ENCODE assay signal across 9 cellular contexts in the genomic region with DNA sequence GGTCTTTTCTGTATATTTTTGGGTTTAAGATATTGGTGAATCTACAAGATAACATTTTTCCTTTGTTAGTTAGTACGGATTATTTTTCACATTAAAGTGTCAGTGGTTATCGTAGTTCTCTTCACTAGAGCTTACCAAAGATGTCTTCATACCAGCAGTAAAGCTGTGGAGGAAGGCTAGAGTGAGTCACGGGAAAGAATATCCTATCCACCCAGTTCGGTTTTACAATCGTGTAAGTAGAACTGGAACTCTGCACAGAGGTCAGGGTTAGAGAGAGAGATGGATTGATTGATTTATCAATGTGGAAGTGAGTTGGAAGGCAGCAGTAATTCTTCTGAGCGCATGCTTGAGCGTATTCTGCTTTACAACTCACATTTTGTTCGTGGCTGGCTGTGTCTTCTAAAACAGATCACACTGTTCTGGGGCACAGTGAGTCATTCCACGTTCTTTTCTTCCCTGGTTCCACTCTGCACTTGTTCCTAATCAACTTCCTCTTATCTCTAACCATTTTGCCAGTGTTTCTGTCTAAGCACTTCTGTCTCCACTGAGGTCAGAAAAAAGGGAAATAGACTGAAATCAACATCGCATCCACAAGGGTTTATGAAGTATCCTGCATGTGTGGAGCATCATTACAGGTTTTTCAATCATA.
DNase-seq lines count a peak whose midpoint lies in the region; ATAC-seq, FAIRE-seq and TF ChIP-seq lines count a peak whose summit lies in the region.
"Had no signal": no experiment of that assay in that cellular context is flagged by ENCODE, and none has a peak within 500 bp of the region (broad histone marks: within the 10 kb centered on the region; RNA-seq: fewer than 3 reads in every experiment).

No MANE protein-coding gene starts in this region.

- no peaks in the 10 kb centered on the region for H3K27me3 ChIP-seq in SK-N-SH (ENCODE audit: insufficient read depth)
- H3K27me3 ChIP-seq in heart right ventricle, result no peaks in the 10 kb centered on the region
- no peaks in the 10 kb centered on the region for H3K27me3 ChIP-seq in sigmoid colon
- peaks cover 2% of the 10 kb centered on the region for H3K27me3 ChIP-seq in mammary epithelial cell (ENCODE audit: insufficient read depth, low read length)

- BruUV-seq in mammary epithelial cell (replicated peaks; lab: Mats Ljungman, UMichigan), result no TSS peak

- H2AFZ ChIP-seq in SK-N-SH (ENCODE audit: low read depth) (peak overlapping the region; percentile 9; the same call in 1 of the 2 replicates), mammary epithelial cell (ENCODE audit: low read depth, low read length) (no peak overlapping the region)

- CTCF ChIA-PET in SK-N-SH (lab: Yijun Ruan, JAX), result interaction anchor here (1.4 kb wide), 1 partner anchor 14 kb away, joined by 5 read pairs; no protein-coding TSS in a partner anchor
- CTCF ChIA-PET in mammary epithelial cell (lab: Charles Lee; ENCODE audit: low non-redundant PET), result no interaction called here

- no peak for TF ChIP-seq RAD21 in SK-N-SH (IDR thresholded peaks at IDR 0.05; ENCODE audit: low read length)

- TF ChIP-seq EP300 in SK-N-SH (IDR thresholded peaks at IDR 0.05; ENCODE audit: borderline replicate concordance in 1 of 2, low read depth in 1 of 2, low read length in 1 of 2), result no peak
- peak in 1 of 4 donors; percentile 39 for TF ChIP-seq EP300 in sigmoid colon (IDR thresholded peaks at IDR 0.05)

- H3K36me3 ChIP-seq in SK-N-SH (replicated peaks in 1 of 2; ENCODE audit: control insufficient read depth in 1 of 2, insufficient read depth in 2 of 2, low read length in 1 of 2) (no peaks in the 10 kb centered on the region), heart right ventricle (no peaks in the 10 kb centered on the region), sigmoid colon (no peaks in the 10 kb centered on the region), mammary epithelial cell (ENCODE audit: insufficient read depth, low read length) (no peaks in the 10 kb centered on the region)

- no peaks in the 10 kb centered on the region for H3F3A ChIP-seq in SK-N-SH (replicated peaks; ENCODE audit: insufficient read depth)

- no peak overlapping the region for H3K4me3 ChIP-seq in SK-N-SH (ENCODE audit: low read depth in 2 of 2, low read length in 1 of 2)
- H3K4me3 ChIP-seq in heart right ventricle, result peak overlapping the region in 1 of 10 donors; percentile 22
- no peak overlapping the region for H3K4me3 ChIP-seq in sigmoid colon
- H3K4me3 ChIP-seq in mammary epithelial cell (replicated peaks in 1 of 3; ENCODE audit: insufficient read depth in 1 of 3, low read depth in 2 of 3, low read length in 3 of 3), result no peak overlapping the region

- TF ChIP-seq POLR2A in GM12892 (IDR thresholded peaks at IDR 0.05; ENCODE audit: low read depth, low read length), result no peak
- TF ChIP-seq POLR2A in sigmoid colon (IDR thresholded peaks at IDR 0.05), result no peak

- H4K20me1 ChIP-seq in SK-N-SH (ENCODE audit: insufficient read depth) (no peaks in the 10 kb centered on the region), mammary epithelial cell (ENCODE audit: insufficient read depth, low read length) (no peaks in the 10 kb centered on the region)

- peak; percentile 57 for FAIRE-seq in GM12892 (lab: Jason Lieb, UNC)

- in situ Hi-C loops in mammary epithelial cell (cut with MboI; ENCODE audit: low sequenced_read_pairs in 2 of 2), result no loop called here

- H3K9me3 ChIP-seq in SK-N-SH, result no peaks in the 10 kb centered on the region
- peaks cover 0 to 7% (median 0%) of the 10 kb centered on the region in 11 donors for H3K9me3 ChIP-seq in heart right ventricle
- no peaks in the 10 kb centered on the region for H3K9me3 ChIP-seq in sigmoid colon
- H3K9me3 ChIP-seq in mammary epithelial cell (replicated peaks; ENCODE audit: insufficient read depth, low read length), result no peaks in the 10 kb centered on the region

- H3K79me2 ChIP-seq in SK-N-SH (ENCODE audit: insufficient read depth) (no peaks in the 10 kb centered on the region), mammary epithelial cell (ENCODE audit: insufficient read depth, low read length) (no peaks in the 10 kb centered on the region)

- H3K4me1 ChIP-seq in SK-N-SH (ENCODE audit: control insufficient read depth in 1 of 2, insufficient read depth in 2 of 2, low read depth in 1 of 2, low read length in 1 of 2) (peaks cover 5 to 9% of the 10 kb centered on the region in 2 experiments; a peak in 1 of 4 replicates), heart right ventricle (peaks cover 0 to 23% (median 0%) of the 10 kb centered on the region in 9 donors), sigmoid colon (no peaks in the 10 kb centered on the region), mammary epithelial cell (ENCODE audit: insufficient read depth, low read length) (no peaks in the 10 kb centered on the region)

- intact Hi-C loops in heart right ventricle (cut with DNase I) (no loop called here), sigmoid colon (cut with DNase I) (no loop called here), mammary epithelial cell (cut with micrococcal nuclease) (no loop called here)

- ATAC-seq in heart right ventricle, result peak in 6 of 8 donors; percentile 33 to 89 (median 68)
- no peak for ATAC-seq in HG03439 (IDR thresholded peaks at IDR 0.05; ENCODE audit: unreplicated experiment)
- no peak for ATAC-seq in esophagus mucosa

- dilution Hi-C loops in mammary epithelial cell (cut with HindIII; ENCODE audit: low sequenced_read_pairs), result no loop called here

- H3K4me2 ChIP-seq in SK-N-SH, result no peak overlapping the region; the same call in 1 of the 2 replicates
- H3K4me2 ChIP-seq in mammary epithelial cell (ENCODE audit: insufficient read depth, low read depth, low read length), result no peak overlapping the region

- 71% methylated on average over 10 of the region's 10 CpGs for WGBS in SK-N-SH (ENCODE audit: low lambda C conversion rate)
- 61 to 70% methylated on average over 10 of the region's 10 CpGs for WGBS in heart right ventricle, 2 donors
- 58 to 68% methylated on average over 10 of the region's 10 CpGs for WGBS in sigmoid colon, 2 donors
- WGBS in mammary epithelial cell (ENCODE audit: low coverage, missing lambda C conversion rate), result 80% methylated on average over 10 of the region's 10 CpGs

- H3K27ac ChIP-seq in SK-N-SH (ENCODE audit: low read depth in 2 of 2, low read length in 1 of 2) (peak overlapping the region in 1 of 2 experiments; percentile 67; a peak in 1 of 4 replicates), heart right ventricle (peak overlapping the region in 5 of 10 donors; percentile 3 to 63 (median 21)), sigmoid colon (peak overlapping the region in 3 of 4 donors; percentile 32 to 53 (median 33)), mammary epithelial cell (ENCODE audit: insufficient read depth, low read depth, low read length) (no peak overlapping the region)

- H3K9ac ChIP-seq in SK-N-SH (no peak overlapping the region), mammary epithelial cell (ENCODE audit: insufficient read depth, low read length) (no peak overlapping the region)

- H3K9me2 ChIP-seq in SK-N-SH, result no peaks in the 10 kb centered on the region

- no peak for DNase-seq in GM12892 (ENCODE audit: insufficient read length)
- DNase-seq in SK-N-SH, result no peak
- DNase-seq in heart right ventricle, result no peak
- DNase-seq in sigmoid colon, result no peak
- DNase-seq in AG08396 (ENCODE audit: low spot score), result no peak
- no peak for DNase-seq in mammary epithelial cell
- DNase-seq: DMS79 had no signal

- POLR2A ChIA-PET in SK-N-SH (lab: Yijun Ruan, JAX), result no interaction called here

- TF ChIP-seq CTCF in SK-N-SH (IDR thresholded peaks at IDR 0.05), result no peak
- no peak for TF ChIP-seq CTCF in heart right ventricle (IDR thresholded peaks at IDR 0.05)
- TF ChIP-seq CTCF in sigmoid colon (IDR thresholded peaks at IDR 0.05), result no peak
- no peak for TF ChIP-seq CTCF in mammary epithelial cell (conservative IDR thresholded peaks at IDR 0.05 in 1 of 2, IDR thresholded peaks at IDR 0.05 in 1 of 2; ENCODE audit: extremely low read depth in 1 of 2, insufficient read depth in 1 of 2, low read depth in 1 of 2, low read length in 2 of 2)

TF ChIP-seq in SK-N-SH, 30 proteins besides CTCF, POLR2A, EP300 and RAD21:
- no peak for TF ChIP-seq EZH2phosphoT487 (IDR thresholded peaks at IDR 0.05; ENCODE audit: borderline replicate concordance, low read depth)
- TF ChIP-seq TCF12 (IDR thresholded peaks at IDR 0.05), result no peak
- TF ChIP-seq RFX5 (IDR thresholded peaks at IDR 0.05; ENCODE audit: low read length), result no peak
- no peak for TF ChIP-seq TAF1 (IDR thresholded peaks at IDR 0.05; ENCODE audit: borderline replicate concordance, low read depth, low read length)
- TF ChIP-seq, protein P1, sequence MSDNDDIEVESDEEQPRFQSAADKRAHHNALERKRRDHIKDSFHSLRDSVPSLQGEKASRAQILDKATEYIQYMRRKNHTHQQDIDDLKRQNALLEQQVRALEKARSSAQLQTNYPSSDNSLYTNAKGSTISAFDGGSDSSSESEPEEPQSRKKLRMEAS (IDR thresholded peaks at IDR 0.05; ENCODE audit: low read depth), result no peak
- TF ChIP-seq RCOR1 (IDR thresholded peaks at IDR 0.05; ENCODE audit: low read length), result no peak
- no peak for TF ChIP-seq FOXJ3 (CRISPR knock-in tag; IDR thresholded peaks at IDR 0.05)
- TF ChIP-seq, protein P2, sequence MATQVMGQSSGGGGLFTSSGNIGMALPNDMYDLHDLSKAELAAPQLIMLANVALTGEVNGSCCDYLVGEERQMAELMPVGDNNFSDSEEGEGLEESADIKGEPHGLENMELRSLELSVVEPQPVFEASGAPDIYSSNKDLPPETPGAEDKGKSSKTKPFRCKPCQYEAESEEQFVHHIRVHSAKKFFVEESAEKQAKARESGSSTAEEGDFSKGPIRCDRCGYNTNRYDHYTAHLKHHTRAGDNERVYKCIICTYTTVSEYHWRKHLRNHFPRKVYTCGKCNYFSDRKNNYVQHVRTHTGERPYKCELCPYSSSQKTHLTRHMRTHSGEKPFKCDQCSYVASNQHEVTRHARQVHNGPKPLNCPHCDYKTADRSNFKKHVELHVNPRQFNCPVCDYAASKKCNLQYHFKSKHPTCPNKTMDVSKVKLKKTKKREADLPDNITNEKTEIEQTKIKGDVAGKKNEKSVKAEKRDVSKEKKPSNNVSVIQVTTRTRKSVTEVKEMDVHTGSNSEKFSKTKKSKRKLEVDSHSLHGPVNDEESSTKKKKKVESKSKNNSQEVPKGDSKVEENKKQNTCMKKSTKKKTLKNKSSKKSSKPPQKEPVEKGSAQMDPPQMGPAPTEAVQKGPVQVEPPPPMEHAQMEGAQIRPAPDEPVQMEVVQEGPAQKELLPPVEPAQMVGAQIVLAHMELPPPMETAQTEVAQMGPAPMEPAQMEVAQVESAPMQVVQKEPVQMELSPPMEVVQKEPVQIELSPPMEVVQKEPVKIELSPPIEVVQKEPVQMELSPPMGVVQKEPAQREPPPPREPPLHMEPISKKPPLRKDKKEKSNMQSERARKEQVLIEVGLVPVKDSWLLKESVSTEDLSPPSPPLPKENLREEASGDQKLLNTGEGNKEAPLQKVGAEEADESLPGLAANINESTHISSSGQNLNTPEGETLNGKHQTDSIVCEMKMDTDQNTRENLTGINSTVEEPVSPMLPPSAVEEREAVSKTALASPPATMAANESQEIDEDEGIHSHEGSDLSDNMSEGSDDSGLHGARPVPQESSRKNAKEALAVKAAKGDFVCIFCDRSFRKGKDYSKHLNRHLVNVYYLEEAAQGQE (IDR thresholded peaks at IDR 0.05; ENCODE audit: low read depth, low read length), result no peak

Comparison
In these comparisons a context has a peak if more than half of its experiments do, and no peak if none do; other contexts are left out.
1. ATAC-seq: peak in heart right ventricle (6 of 8); none in HG03439 (single experiment) and esophagus mucosa (single experiment).